Comparison of ENCODE assay signal across 10 cellular contexts in the genomic region with DNA sequence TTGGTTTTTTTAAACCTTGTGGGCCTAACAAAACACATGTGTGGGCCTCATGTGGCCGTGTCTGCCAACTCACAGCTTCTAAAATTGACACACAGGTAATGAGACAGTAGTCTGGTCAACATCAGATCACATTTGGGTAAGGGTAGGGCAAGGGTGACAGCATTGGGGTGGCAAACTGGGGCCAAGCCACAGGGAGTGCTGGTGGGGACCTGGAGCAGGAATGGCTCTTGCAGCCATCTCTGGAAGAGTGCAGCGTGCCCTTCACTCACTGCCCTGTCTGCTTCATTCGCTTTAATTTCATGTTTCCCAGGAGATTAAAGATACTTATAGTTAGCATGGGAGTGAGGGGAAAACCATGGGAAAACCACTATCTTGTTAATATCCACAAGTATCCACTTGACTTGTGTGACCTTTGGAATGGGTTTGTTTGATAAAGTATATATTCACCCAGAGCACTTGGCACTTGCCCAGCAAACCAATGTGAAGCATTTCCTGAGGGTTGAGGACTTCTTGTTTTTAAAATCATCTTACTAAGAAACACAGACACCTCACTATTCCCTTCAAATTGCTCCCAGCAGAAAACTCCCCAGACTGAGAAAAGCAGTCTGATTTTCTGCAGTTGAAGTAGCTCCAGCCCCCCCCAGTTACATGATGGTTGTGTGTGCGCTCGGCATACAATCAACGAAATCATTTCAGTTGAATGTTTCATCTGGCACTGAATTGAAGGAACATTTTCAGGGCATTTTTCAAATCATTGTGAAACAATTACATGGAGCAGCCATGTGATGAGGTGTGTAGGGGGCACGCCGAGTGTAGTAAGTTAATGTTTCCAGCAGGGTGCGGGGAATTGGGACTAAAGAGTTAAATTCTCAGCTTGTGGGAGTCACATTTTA.
DNase-seq lines count a peak whose midpoint lies in the region; ATAC-seq and TF ChIP-seq lines count a peak whose summit lies in the region.
"Had no signal": no experiment of that assay in that cellular context is flagged by ENCODE, and none has a peak within 500 bp of the region (broad histone marks: within the 10 kb centered on the region; RNA-seq: fewer than 3 reads in every experiment).

No MANE protein-coding gene starts in this region.

- intact Hi-C loops in activated CD8-positive, alpha-beta T cell treated with anti-CD3 and anti-CD28 coated beads for 36 hours (cut with micrococcal nuclease), result no loop called here
- intact Hi-C loops in colonic mucosa (cut with DNase I) (loop anchor here (5.0 kb wide), 1 partner anchor 212 kb away; a partner anchor contains a TSS), uterus (cut with DNase I; ENCODE audit: low total_unique reads) (loop anchor here (2.0 to 5.0 kb wide), 2 partner anchors 71 to 217 kb away; no protein-coding TSS in a partner anchor)

- no peak for TF ChIP-seq CTCF in activated CD8-positive, alpha-beta T cell treated with anti-CD3 and anti-CD28 coated beads for 36 hours (IDR thresholded peaks at IDR 0.05)
- no peak for TF ChIP-seq CTCF in colonic mucosa (IDR thresholded peaks at IDR 0.05)
- peak in 2 of 4 experiments; percentile 12 for TF ChIP-seq CTCF in uterus (IDR thresholded peaks at IDR 0.05)

- CTCF ChIA-PET in activated CD8-positive, alpha-beta T cell treated with anti-CD3 and anti-CD28 coated beads, Interleukin-2, amount 10 ng/mL, durations not matched to agents 7 days and 5 days (lab: Charles Lee), result interaction anchor here (0.9 to 3.0 kb wide), 5 partner anchors 22 to 253 kb away, joined by 3 to 15 read pairs (median 3); no protein-coding TSS in a partner anchor
- CTCF ChIA-PET in activated CD8-positive, alpha-beta T cell treated with anti-CD3 and anti-CD28 coated beads for 36 hours (lab: Charles Lee), result interaction anchor here (1.0 to 1.4 kb wide), 2 partner anchors 110 to 214 kb away, joined by 3 read pairs; no protein-coding TSS in a partner anchor

- peaks cover 39% of the 10 kb centered on the region for H3K4me1 Mint-ChIP-seq in activated CD8-positive, alpha-beta T cell treated with anti-CD3 and anti-CD28 coated beads, Interleukin-2, amount 10 ng/mL, durations not matched to agents 7 days and 5 days (ENCODE audit: low read depth)
- peaks cover 36% of the 10 kb centered on the region for H3K4me1 Mint-ChIP-seq in activated CD8-positive, alpha-beta T cell treated with anti-CD3 and anti-CD28 coated beads for 36 hours (ENCODE audit: low read depth)
- peaks cover 12% of the 10 kb centered on the region for H3K4me1 Mint-ChIP-seq in stimulated activated effector memory CD8-positive, alpha-beta T cell treated with anti-CD3 and anti-CD28 coated beads, Interleukin-12 subunit alpha, Interleukin-12 subunit beta, amount 100 ng/mL, for 72 hours

- peak overlapping the region; percentile 54 for H3K27ac ChIP-seq in colonic mucosa
- peak overlapping the region; percentile 70 to 77 for H3K27ac ChIP-seq in uterus
- H3K27ac ChIP-seq: C4-2B had no signal

- no peak for DNase-seq in activated CD8-positive, alpha-beta T cell treated with anti-CD3 and anti-CD28 coated beads, Interleukin-2, amount 10 ng/mL, durations not matched to agents 7 days and 5 days
- no peak for DNase-seq in activated CD8-positive, alpha-beta T cell treated with anti-CD3 and anti-CD28 coated beads for 36 hours
- DNase-seq in colonic mucosa (peak; percentile 84), lung microvascular endothelial cell (ENCODE audit: low read depth in 2 of 2) (peak; percentile 80 to 90), uterus (peak; percentile 33 to 42), Ammon's horn (ENCODE audit: low spot score) (no peak)
- no peak for DNase-seq in stimulated activated effector memory CD8-positive, alpha-beta T cell treated with anti-CD3 and anti-CD28 coated beads, Interleukin-12 subunit alpha, Interleukin-12 subunit beta, amount 100 ng/mL, for 72 hours (ENCODE audit: low spot score in 2 of 2)
- DNase-seq: OCI-M1 had no signal

- no peaks in the 10 kb centered on the region for H3K9me3 ChIP-seq in colonic mucosa
- H3K9me3 ChIP-seq in uterus, result no peaks in the 10 kb centered on the region

- H3K4me1 ChIP-seq in colonic mucosa (peaks cover 17% of the 10 kb centered on the region), uterus (peaks cover 5 to 15% of the 10 kb centered on the region in 2 donors)

- peak overlapping the region in 1 of 2 donors; percentile 59 for H3K9ac ChIP-seq in colonic mucosa (ENCODE audit: low read depth in 2 of 2, low read length in 2 of 2)

- POLR2A ChIA-PET in activated CD8-positive, alpha-beta T cell treated with anti-CD3 and anti-CD28 coated beads, Interleukin-2, amount 10 ng/mL, durations not matched to agents 7 days and 5 days (lab: Charles Lee), result interaction anchor here (0.8 kb wide), 1 partner anchor 65 kb away, joined by 3 read pairs; no protein-coding TSS in a partner anchor
- POLR2A ChIA-PET in activated CD8-positive, alpha-beta T cell treated with anti-CD3 and anti-CD28 coated beads for 36 hours (lab: Charles Lee), result no interaction called here

- H3K9me3 Mint-ChIP-seq in activated CD8-positive, alpha-beta T cell treated with anti-CD3 and anti-CD28 coated beads, Interleukin-2, amount 10 ng/mL, durations not matched to agents 7 days and 5 days (ENCODE audit: insufficient read depth), result peaks cover 10% of the 10 kb centered on the region
- H3K9me3 Mint-ChIP-seq in activated CD8-positive, alpha-beta T cell treated with anti-CD3 and anti-CD28 coated beads for 36 hours, result peaks cover 8% of the 10 kb centered on the region
- peaks cover 8% of the 10 kb centered on the region for H3K9me3 Mint-ChIP-seq in stimulated activated effector memory CD8-positive, alpha-beta T cell treated with anti-CD3 and anti-CD28 coated beads, Interleukin-12 subunit alpha, Interleukin-12 subunit beta, amount 100 ng/mL, for 72 hours

- H3K36me3 ChIP-seq in colonic mucosa (no peaks in the 10 kb centered on the region), uterus (no peaks in the 10 kb centered on the region)

- H3K27ac Mint-ChIP-seq in activated CD8-positive, alpha-beta T cell treated with anti-CD3 and anti-CD28 coated beads, Interleukin-2, amount 10 ng/mL, durations not matched to agents 7 days and 5 days, result peak overlapping the region; percentile 57
- H3K27ac Mint-ChIP-seq in activated CD8-positive, alpha-beta T cell treated with anti-CD3 and anti-CD28 coated beads for 36 hours, result no peak overlapping the region
- no peak overlapping the region for H3K27ac Mint-ChIP-seq in stimulated activated effector memory CD8-positive, alpha-beta T cell treated with anti-CD3 and anti-CD28 coated beads, Interleukin-12 subunit alpha, Interleukin-12 subunit beta, amount 100 ng/mL, for 72 hours

- H3K4me3 Mint-ChIP-seq in activated CD8-positive, alpha-beta T cell treated with anti-CD3 and anti-CD28 coated beads, Interleukin-2, amount 10 ng/mL, durations not matched to agents 7 days and 5 days, result no peak overlapping the region
- H3K4me3 Mint-ChIP-seq in activated CD8-positive, alpha-beta T cell treated with anti-CD3 and anti-CD28 coated beads for 36 hours, result no peak overlapping the region
- no peak overlapping the region for H3K4me3 Mint-ChIP-seq in stimulated activated effector memory CD8-positive, alpha-beta T cell treated with anti-CD3 and anti-CD28 coated beads, Interleukin-12 subunit alpha, Interleukin-12 subunit beta, amount 100 ng/mL, for 72 hours

- no peaks in the 10 kb centered on the region for H3K27me3 ChIP-seq in colonic mucosa
- H3K27me3 ChIP-seq in uterus, result no peaks in the 10 kb centered on the region

- TF ChIP-seq POLR2A in uterus (IDR thresholded peaks at IDR 0.05), result no peak

- peaks cover 62% of the 10 kb centered on the region for H3K36me3 Mint-ChIP-seq in activated CD8-positive, alpha-beta T cell treated with anti-CD3 and anti-CD28 coated beads, Interleukin-2, amount 10 ng/mL, durations not matched to agents 7 days and 5 days (ENCODE audit: low read depth)
- H3K36me3 Mint-ChIP-seq in activated CD8-positive, alpha-beta T cell treated with anti-CD3 and anti-CD28 coated beads for 36 hours (ENCODE audit: low read depth), result peaks cover 50% of the 10 kb centered on the region
- H3K36me3 Mint-ChIP-seq in stimulated activated effector memory CD8-positive, alpha-beta T cell treated with anti-CD3 and anti-CD28 coated beads, Interleukin-12 subunit alpha, Interleukin-12 subunit beta, amount 100 ng/mL, for 72 hours, result peaks cover 43% of the 10 kb centered on the region

- H3K4me3 ChIP-seq in colonic mucosa, result no peak overlapping the region
- H3K4me3 ChIP-seq in uterus, result no peak overlapping the region

- no peaks in the 10 kb centered on the region for H3K27me3 Mint-ChIP-seq in activated CD8-positive, alpha-beta T cell treated with anti-CD3 and anti-CD28 coated beads, Interleukin-2, amount 10 ng/mL, durations not matched to agents 7 days and 5 days (ENCODE audit: low read depth)
- H3K27me3 Mint-ChIP-seq in activated CD8-positive, alpha-beta T cell treated with anti-CD3 and anti-CD28 coated beads for 36 hours, result no peaks in the 10 kb centered on the region

- ATAC-seq in activated CD8-positive, alpha-beta T cell treated with anti-CD3 and anti-CD28 coated beads, Interleukin-2, amount 10 ng/mL, durations not matched to agents 7 days and 5 days, result no peak
- no peak for ATAC-seq in activated CD8-positive, alpha-beta T cell treated with anti-CD3 and anti-CD28 coated beads for 36 hours
- no peak for ATAC-seq in HG02938 (IDR thresholded peaks at IDR 0.05; ENCODE audit: unreplicated experiment)
- no peak for ATAC-seq in stimulated activated effector memory CD8-positive, alpha-beta T cell treated with anti-CD3 and anti-CD28 coated beads, Interleukin-12 subunit alpha, Interleukin-12 subunit beta, amount 100 ng/mL, for 72 hours

Comparison
In these comparisons a context has a peak if more than half of its experiments do, and no peak if none do; other contexts are left out.
1. DNase-seq: peak in colonic mucosa (single experiment), lung microvascular endothelial cell (2 of 2) and uterus (2 of 2); none in activated CD8-positive, alpha-beta T cell treated with anti-CD3 and anti-CD28 coated beads, Interleukin-2, amount 10 ng/mL, durations not matched to agents 7 days and 5 days (single experiment), activated CD8-positive, alpha-beta T cell treated with anti-CD3 and anti-CD28 coated beads for 36 hours (single experiment), Ammon's horn (single experiment) and stimulated activated effector memory CD8-positive, alpha-beta T cell treated with anti-CD3 and anti-CD28 coated beads, Interleukin-12 subunit alpha, Interleukin-12 subunit beta, amount 100 ng/mL, for 72 hours (0 of 2).